In genomic region chr11:73137262-73137941, GRCh38 we compare ENCODE assay signal across 13 cellular contexts. TPM values are rescaled to one million over a fixed set of nuclear protein-coding genes. Genes with fewer than 3 reads are reported as not detected.
DNase-seq lines count a peak whose midpoint lies in the region; ATAC-seq and TF ChIP-seq lines count a peak whose summit lies in the region.
"Had no signal": no experiment of that assay in that cellular context is flagged by ENCODE, and none has a peak within 500 bp of the region (broad histone marks: within the 10 kb centered on the region; RNA-seq: fewer than 3 reads in every experiment).

No MANE protein-coding gene starts in this region.

- no peak for DNase-seq in activated CD4-positive, alpha-beta T cell treated with anti-CD3 and anti-CD28 coated beads, Interleukin-2, amount 10 ng/mL, durations not matched to agents 24 days and 14 days
- no peak for DNase-seq in activated CD4-positive, alpha-beta T cell treated with anti-CD3 and anti-CD28 coated beads, Interleukin-2, amount 10 ng/mL, durations not matched to agents 7 days and 5 days
- DNase-seq in activated B cell treated with CpG ODN at 0.5 μM for 24 hours, result no peak
- peak in 1 of 2 donors; percentile 40 for DNase-seq in stimulated activated effector memory CD8-positive, alpha-beta T cell treated with anti-CD3 and anti-CD28 coated beads, Interleukin-12 subunit alpha, Interleukin-12 subunit beta, amount 100 ng/mL, for 72 hours (ENCODE audit: low spot score in 2 of 2)
- DNase-seq in effector memory CD8-positive, alpha-beta T cell, result no peak
- no peak for DNase-seq in mucosa of gallbladder (ENCODE audit: low spot score)
- DNase-seq: adrenal gland, DMS79, foreskin keratinocyte, sigmoid colon had no signal

- peaks cover 58% of the 10 kb centered on the region for H3K4me1 ChIP-seq in Loucy (ENCODE audit: insufficient read depth, low read length, poor library complexity, severe bottlenecking)

- H3K79me2 ChIP-seq in Loucy (ENCODE audit: insufficient read depth, low read length), result peaks cover 95% of the 10 kb centered on the region

- H3K27me3 Mint-ChIP-seq in activated CD4-positive, alpha-beta T cell treated with anti-CD3 and anti-CD28 coated beads, Interleukin-2, amount 10 ng/mL, durations not matched to agents 24 days and 14 days, result no peaks in the 10 kb centered on the region
- no peaks in the 10 kb centered on the region for H3K27me3 Mint-ChIP-seq in activated CD4-positive, alpha-beta T cell treated with anti-CD3 and anti-CD28 coated beads, Interleukin-2, amount 10 ng/mL, durations not matched to agents 7 days and 5 days
- no peaks in the 10 kb centered on the region for H3K27me3 Mint-ChIP-seq in activated B cell treated with CpG ODN at 0.5 μM for 24 hours
- H3K27me3 Mint-ChIP-seq in effector memory CD8-positive, alpha-beta T cell, result no peaks in the 10 kb centered on the region

- POLR2A ChIA-PET in activated CD4-positive, alpha-beta T cell treated with anti-CD3 and anti-CD28 coated beads, Interleukin-2, amount 10 ng/mL, durations not matched to agents 7 days and 5 days (lab: Charles Lee), result no interaction called here
- POLR2A ChIA-PET in activated B cell treated with CpG ODN at 0.5 μM for 24 hours (lab: Charles Lee), result interaction anchor here (0.9 to 15.2 kb wide), 5 partner anchors 10 to 151 kb away, joined by 3 to 551 read pairs (median 5); no protein-coding TSS in a partner anchor

- H3K9me2 ChIP-seq in Loucy (replicated peaks; ENCODE audit: low read depth, low read length), result no peaks in the 10 kb centered on the region

- H4K20me1 ChIP-seq in Loucy (ENCODE audit: insufficient read depth, low read length, poor library complexity, severe bottlenecking), result peaks cover 91% of the 10 kb centered on the region

- H3K4me3 Mint-ChIP-seq in activated CD4-positive, alpha-beta T cell treated with anti-CD3 and anti-CD28 coated beads, Interleukin-2, amount 10 ng/mL, durations not matched to agents 24 days and 14 days, result no peak overlapping the region
- no peak overlapping the region for H3K4me3 Mint-ChIP-seq in activated CD4-positive, alpha-beta T cell treated with anti-CD3 and anti-CD28 coated beads, Interleukin-2, amount 10 ng/mL, durations not matched to agents 7 days and 5 days
- H3K4me3 Mint-ChIP-seq in activated B cell treated with CpG ODN at 0.5 μM for 24 hours, result peak overlapping the region; percentile 64
- peak overlapping the region; percentile 4 for H3K4me3 Mint-ChIP-seq in stimulated activated effector memory CD8-positive, alpha-beta T cell treated with anti-CD3 and anti-CD28 coated beads, Interleukin-12 subunit alpha, Interleukin-12 subunit beta, amount 100 ng/mL, for 72 hours
- no peak overlapping the region for H3K4me3 Mint-ChIP-seq in effector memory CD8-positive, alpha-beta T cell

- peak overlapping the region; percentile 96 for H3K9ac ChIP-seq in Loucy (ENCODE audit: low read depth, low read length, poor library complexity, severe bottlenecking)
- H3K9ac ChIP-seq: KMS-11 had no signal

- H3K36me3 ChIP-seq in Loucy (ENCODE audit: insufficient read depth, low read length), result peaks cover 31% of the 10 kb centered on the region; the same call in 1 of the 2 replicates
- H3K36me3 ChIP-seq: adrenal gland had no signal

- H3K27me3 ChIP-seq in Loucy (ENCODE audit: insufficient read depth, low read length, poor library complexity, severe bottlenecking), result peaks cover 11% of the 10 kb centered on the region
- H3K27me3 ChIP-seq: adrenal gland, foreskin keratinocyte, sigmoid colon had no signal

- ATAC-seq in activated B cell treated with CpG ODN at 0.5 μM for 24 hours (ENCODE audit: low read depth) (no peak), GM19328 (IDR thresholded peaks at IDR 0.05; ENCODE audit: unreplicated experiment) (no peak)
- no peak for ATAC-seq in stimulated activated effector memory CD8-positive, alpha-beta T cell treated with anti-CD3 and anti-CD28 coated beads, Interleukin-12 subunit alpha, Interleukin-12 subunit beta, amount 100 ng/mL, for 72 hours
- ATAC-seq in effector memory CD8-positive, alpha-beta T cell (replicated peaks), result no peak
- ATAC-seq: foreskin keratinocyte had no signal

- CTCF ChIA-PET in activated CD4-positive, alpha-beta T cell treated with anti-CD3 and anti-CD28 coated beads, Interleukin-2, amount 10 ng/mL, durations not matched to agents 7 days and 5 days (lab: Charles Lee), result interaction anchor here (0.5 to 1.5 kb wide), 7 partner anchors 8 to 806 kb away, joined by 3 to 4 read pairs (median 3); no protein-coding TSS in a partner anchor
- CTCF ChIA-PET in activated B cell treated with CpG ODN at 0.5 μM for 24 hours (lab: Charles Lee), result interaction anchor here (0.6 to 10.8 kb wide), 8 partner anchors 11 to 356 kb away, joined by 3 to 156 read pairs (median 6); no protein-coding TSS in a partner anchor

- H3K4me1 Mint-ChIP-seq in activated CD4-positive, alpha-beta T cell treated with anti-CD3 and anti-CD28 coated beads, Interleukin-2, amount 10 ng/mL, durations not matched to agents 24 days and 14 days, result peaks cover 32% of the 10 kb centered on the region
- peaks cover 41% of the 10 kb centered on the region for H3K4me1 Mint-ChIP-seq in activated CD4-positive, alpha-beta T cell treated with anti-CD3 and anti-CD28 coated beads, Interleukin-2, amount 10 ng/mL, durations not matched to agents 7 days and 5 days
- H3K4me1 Mint-ChIP-seq in activated B cell treated with CpG ODN at 0.5 μM for 24 hours, result peaks cover 75% of the 10 kb centered on the region
- H3K4me1 Mint-ChIP-seq in stimulated activated effector memory CD8-positive, alpha-beta T cell treated with anti-CD3 and anti-CD28 coated beads, Interleukin-12 subunit alpha, Interleukin-12 subunit beta, amount 100 ng/mL, for 72 hours, result peaks cover 24% of the 10 kb centered on the region
- H3K4me1 Mint-ChIP-seq in effector memory CD8-positive, alpha-beta T cell (ENCODE audit: low read depth in 2 of 2), result peaks cover 12 to 29% of the 10 kb centered on the region in 2 donors

- intact Hi-C loops in activated CD4-positive, alpha-beta T cell treated with anti-CD3 and anti-CD28 coated beads, Interleukin-2, amount 10 ng/mL, durations not matched to agents 24 days and 14 days (cut with micrococcal nuclease), result no loop called here
- intact Hi-C loops in activated B cell treated with CpG ODN at 0.5 μM for 24 hours (cut with micrococcal nuclease), result loop anchor here (1.0 kb wide), 1 partner anchor 41 kb away; no protein-coding TSS in a partner anchor

- H3F3A ChIP-seq in Loucy (ENCODE audit: low read depth), result no peaks in the 10 kb centered on the region

- H3K9me3 ChIP-seq in Loucy (ENCODE audit: insufficient read depth, low read depth, low read length), result no peaks in the 10 kb centered on the region
- H3K9me3 ChIP-seq: adrenal gland, sigmoid colon had no signal

- H3K36me3 Mint-ChIP-seq in activated CD4-positive, alpha-beta T cell treated with anti-CD3 and anti-CD28 coated beads, Interleukin-2, amount 10 ng/mL, durations not matched to agents 24 days and 14 days (ENCODE audit: low read depth), result peaks cover 23% of the 10 kb centered on the region
- H3K36me3 Mint-ChIP-seq in activated CD4-positive, alpha-beta T cell treated with anti-CD3 and anti-CD28 coated beads, Interleukin-2, amount 10 ng/mL, durations not matched to agents 7 days and 5 days (ENCODE audit: low read depth), result peaks cover 66% of the 10 kb centered on the region
- peaks cover 90% of the 10 kb centered on the region for H3K36me3 Mint-ChIP-seq in activated B cell treated with CpG ODN at 0.5 μM for 24 hours (ENCODE audit: low read depth)
- peaks cover 92% of the 10 kb centered on the region for H3K36me3 Mint-ChIP-seq in stimulated activated effector memory CD8-positive, alpha-beta T cell treated with anti-CD3 and anti-CD28 coated beads, Interleukin-12 subunit alpha, Interleukin-12 subunit beta, amount 100 ng/mL, for 72 hours
- peaks cover 49% of the 10 kb centered on the region for H3K36me3 Mint-ChIP-seq in effector memory CD8-positive, alpha-beta T cell (ENCODE audit: insufficient read depth)

- TF ChIP-seq CTCF in Loucy (conservative IDR thresholded peaks at IDR 0.05; ENCODE audit: low read length), result peak; percentile 57
- TF ChIP-seq CTCF in activated B cell treated with CpG ODN at 0.5 μM for 24 hours (IDR thresholded peaks at IDR 0.05), result no peak

- H2AFZ ChIP-seq in Loucy (ENCODE audit: low read length), result no peak overlapping the region

- peak overlapping the region; percentile 92 for H3K4me2 ChIP-seq in Loucy (ENCODE audit: low read depth, low read length, poor library complexity, severe bottlenecking)
- H3K4me2 ChIP-seq: KMS-11 had no signal

- peak overlapping the region; percentile 4 for H3K27ac Mint-ChIP-seq in activated CD4-positive, alpha-beta T cell treated with anti-CD3 and anti-CD28 coated beads, Interleukin-2, amount 10 ng/mL, durations not matched to agents 24 days and 14 days
- H3K27ac Mint-ChIP-seq in activated CD4-positive, alpha-beta T cell treated with anti-CD3 and anti-CD28 coated beads, Interleukin-2, amount 10 ng/mL, durations not matched to agents 7 days and 5 days, result no peak overlapping the region
- H3K27ac Mint-ChIP-seq in activated B cell treated with CpG ODN at 0.5 μM for 24 hours, result peak overlapping the region; percentile 79
- H3K27ac Mint-ChIP-seq in stimulated activated effector memory CD8-positive, alpha-beta T cell treated with anti-CD3 and anti-CD28 coated beads, Interleukin-12 subunit alpha, Interleukin-12 subunit beta, amount 100 ng/mL, for 72 hours, result no peak overlapping the region
- peak overlapping the region in 1 of 2 donors; percentile 8 for H3K27ac Mint-ChIP-seq in effector memory CD8-positive, alpha-beta T cell

- peak overlapping the region; percentile 98 for H3K4me3 ChIP-seq in Loucy (ENCODE audit: low read length, poor library complexity, severe bottlenecking)
- H3K4me3 ChIP-seq: adrenal gland, sigmoid colon had no signal

- H3K9me3 Mint-ChIP-seq in activated CD4-positive, alpha-beta T cell treated with anti-CD3 and anti-CD28 coated beads, Interleukin-2, amount 10 ng/mL, durations not matched to agents 24 days and 14 days, result no peaks in the 10 kb centered on the region
- no peaks in the 10 kb centered on the region for H3K9me3 Mint-ChIP-seq in activated CD4-positive, alpha-beta T cell treated with anti-CD3 and anti-CD28 coated beads, Interleukin-2, amount 10 ng/mL, durations not matched to agents 7 days and 5 days
- H3K9me3 Mint-ChIP-seq in activated B cell treated with CpG ODN at 0.5 μM for 24 hours, result no peaks in the 10 kb centered on the region
- no peaks in the 10 kb centered on the region for H3K9me3 Mint-ChIP-seq in stimulated activated effector memory CD8-positive, alpha-beta T cell treated with anti-CD3 and anti-CD28 coated beads, Interleukin-12 subunit alpha, Interleukin-12 subunit beta, amount 100 ng/mL, for 72 hours
- no peaks in the 10 kb centered on the region for H3K9me3 Mint-ChIP-seq in effector memory CD8-positive, alpha-beta T cell

RNA-seq across cellular contexts. Expression of gene FCHSD2, which starts 4.7 kb away (rescaled TPM):
- total RNA-seq in activated CD4-positive, alpha-beta T cell treated with anti-CD3 and anti-CD28 coated beads, Interleukin-2, amount 10 ng/mL, durations not matched to agents 24 days and 14 days, result 20.4 and 22.4 TPM in 2 replicates
- total RNA-seq in activated CD4-positive, alpha-beta T cell treated with anti-CD3 and anti-CD28 coated beads, Interleukin-2, amount 10 ng/mL, durations not matched to agents 7 days and 5 days, result 10 to 100 TPM; 52.8 to 57.2 TPM
- total RNA-seq in activated B cell treated with CpG ODN at 0.5 μM for 24 hours (176 and 207 TPM in 2 replicates), mucosa of gallbladder (56.4 TPM)

Comparison
In these comparisons a context has a peak if more than half of its experiments do, and no peak if none do; other contexts are left out.
1. H3K27ac Mint-ChIP-seq: peak in activated CD4-positive, alpha-beta T cell treated with anti-CD3 and anti-CD28 coated beads, Interleukin-2, amount 10 ng/mL, durations not matched to agents 24 days and 14 days (single experiment) and activated B cell treated with CpG ODN at 0.5 μM for 24 hours (single experiment); none in activated CD4-positive, alpha-beta T cell treated with anti-CD3 and anti-CD28 coated beads, Interleukin-2, amount 10 ng/mL, durations not matched to agents 7 days and 5 days (single experiment) and stimulated activated effector memory CD8-positive, alpha-beta T cell treated with anti-CD3 and anti-CD28 coated beads, Interleukin-12 subunit alpha, Interleukin-12 subunit beta, amount 100 ng/mL, for 72 hours (single experiment).
2. H3K4me3 Mint-ChIP-seq: peak in activated B cell treated with CpG ODN at 0.5 μM for 24 hours (single experiment) and stimulated activated effector memory CD8-positive, alpha-beta T cell treated with anti-CD3 and anti-CD28 coated beads, Interleukin-12 subunit alpha, Interleukin-12 subunit beta, amount 100 ng/mL, for 72 hours (single experiment); none in activated CD4-positive, alpha-beta T cell treated with anti-CD3 and anti-CD28 coated beads, Interleukin-2, amount 10 ng/mL, durations not matched to agents 24 days and 14 days (single experiment), activated CD4-positive, alpha-beta T cell treated with anti-CD3 and anti-CD28 coated beads, Interleukin-2, amount 10 ng/mL, durations not matched to agents 7 days and 5 days (single experiment) and effector memory CD8-positive, alpha-beta T cell (0 of 2).